In genomic region chr1:221741971-221742554, GRCh38 we compare ENCODE assay signal across 1 cellular context.
TF ChIP-seq lines count a peak whose summit lies in the region.

Gene DUSP10, minus strand, starts transcription at chr1:221742089. Its CDS starts 2,345 bp downstream, at chr1:221739744.

TF ChIP-seq in K562, 482 proteins besides CTCF, POLR2A, EP300 and RAD21 (continued from another document):
- TF ChIP-seq HDAC3 (IDR thresholded peaks at IDR 0.05; ENCODE audit: borderline replicate concordance, partially characterized antibody) = no peak
- TF ChIP-seq NCOR1 (IDR thresholded peaks at IDR 0.05) = no peak; the same call in 1 of the 2 replicates
- peak; percentile 98 for TF ChIP-seq NFYB (IDR thresholded peaks at IDR 0.05; ENCODE audit: extremely low read depth, insufficient read length)
- no peak for TF ChIP-seq HNRNPLL (IDR thresholded peaks at IDR 0.05; ENCODE audit: low read depth, low read length, poor library complexity, severe bottlenecking)
- no peak for TF ChIP-seq ZNF408 (CRISPR knock-in tag; IDR thresholded peaks at IDR 0.05; ENCODE audit: low read depth)
- peak; percentile 53; the same call in 1 of the 2 replicates for TF ChIP-seq TCF7L2 (IDR thresholded peaks at IDR 0.05; ENCODE audit: low read depth, low read length)
- no peak for TF ChIP-seq NR2C2 (CRISPR knock-in tag; IDR thresholded peaks at IDR 0.05)
- no peak for TF ChIP-seq NR2C2 (tag; IDR thresholded peaks at IDR 0.05)
- peak; percentile 11 for TF ChIP-seq DACH1 (IDR thresholded peaks at IDR 0.05; ENCODE audit: partially characterized antibody)
- TF ChIP-seq MYC (IDR thresholded peaks at IDR 0.05; ENCODE audit: low read depth, low read length) = 0 out of 2 replicates have a peak, but pooled peaks have one; percentile 1
- TF ChIP-seq MYC (CRISPR knock-in tag; IDR thresholded peaks at IDR 0.05; ENCODE audit: borderline replicate concordance, low read depth) = no peak
- no peak for TF ChIP-seq XRCC4 (IDR thresholded peaks at IDR 0.05; ENCODE audit: extremely low read depth, insufficient read depth, insufficient read length)
- no peak; a peak in 1 of 4 replicates for TF ChIP-seq KDM4B (IDR thresholded peaks at IDR 0.05; ENCODE audit: borderline replicate concordance in 2 of 2, low read depth in 1 of 2)
- peak; percentile 38; the same call in 1 of the 2 replicates for TF ChIP-seq PML (IDR thresholded peaks at IDR 0.05; ENCODE audit: low read length)
- TF ChIP-seq ZNF174 (CRISPR knock-in tag; IDR thresholded peaks at IDR 0.05) = no peak
- peak; percentile 39; the same call in 1 of the 2 replicates for TF ChIP-seq ZNF239 (CRISPR knock-in tag; IDR thresholded peaks at IDR 0.05)
- no peak; the same call in 1 of the 2 replicates for TF ChIP-seq HLTF (IDR thresholded peaks at IDR 0.05)
- peak; percentile 90 for TF ChIP-seq MBD2 (IDR thresholded peaks at IDR 0.05; ENCODE audit: borderline replicate concordance, low read depth)
- no peak for TF ChIP-seq ZNF717 (CRISPR knock-in tag; IDR thresholded peaks at IDR 0.05)
- TF ChIP-seq CUX1 (CRISPR knock-in tag; IDR thresholded peaks at IDR 0.05) = no peak
- peak; percentile 46; the same call in 1 of the 2 replicates for TF ChIP-seq SMAD3 (CRISPR knock-in tag; conservative IDR thresholded peaks at IDR 0.05)
- TF ChIP-seq POLR2H (tag; IDR thresholded peaks at IDR 0.05; ENCODE audit: low read depth) = peak; percentile 75
- TF ChIP-seq ZBTB9 (CRISPR knock-in tag; IDR thresholded peaks at IDR 0.05) = peak; percentile 83; the same call in 1 of the 2 replicates
- TF ChIP-seq SRF (CRISPR knock-in tag; IDR thresholded peaks at IDR 0.05) = 0 out of 4 replicates have a peak, but pooled peaks of 1 of the 2 experiments have one; percentile 45
- TF ChIP-seq RBM22 (IDR thresholded peaks at IDR 0.05; ENCODE audit: low read depth, low read length, poor library complexity, severe bottlenecking) = no peak
- TF ChIP-seq STAT5B (CRISPR knock-in tag; IDR thresholded peaks at IDR 0.05) = no peak
- TF ChIP-seq REST (CRISPR knock-in tag; IDR thresholded peaks at IDR 0.05; ENCODE audit: low read depth) = 0 out of 2 replicates have a peak, but pooled peaks have one; percentile 32
- TF ChIP-seq TAF9B (IDR thresholded peaks at IDR 0.05; ENCODE audit: partially characterized antibody) = peak; percentile 74
- TF ChIP-seq ATF1 (CRISPR knock-in tag; IDR thresholded peaks at IDR 0.05) = no peak
- TF ChIP-seq ATF1 (tag; IDR thresholded peaks at IDR 0.05) = peak; percentile 93
- TF ChIP-seq BACH1 (tag; IDR thresholded peaks at IDR 0.05) = no peak
- TF ChIP-seq MTF1 (CRISPR knock-in tag; IDR thresholded peaks at IDR 0.05; ENCODE audit: borderline replicate concordance) = 0 out of 2 replicates have a peak, but pooled peaks have one; percentile 9
- TF ChIP-seq ZNF766 (CRISPR knock-in tag; conservative IDR thresholded peaks at IDR 0.05) = peak; percentile 87; the same call in 1 of the 2 replicates
- no peak for TF ChIP-seq SPI1 (IDR thresholded peaks at IDR 0.05; ENCODE audit: borderline replicate concordance, low read depth, low read length)
- TF ChIP-seq GTF2E2 (tag; IDR thresholded peaks at IDR 0.05) = 0 out of 2 replicates have a peak, but pooled peaks have one; percentile 72
- TF ChIP-seq CBX2 (IDR thresholded peaks at IDR 0.05; ENCODE audit: insufficient read depth, low read length, poor library complexity, severe bottlenecking) = no peak
- no peak for TF ChIP-seq ZNF354B (CRISPR knock-in tag; IDR thresholded peaks at IDR 0.05)
- peak; percentile 48; the same call in 1 of the 2 replicates for TF ChIP-seq RFX1 (IDR thresholded peaks at IDR 0.05)
- 0 out of 2 replicates have a peak, but pooled peaks have one; percentile 58 for TF ChIP-seq ZFP91 (CRISPR knock-in tag; IDR thresholded peaks at IDR 0.05)
- TF ChIP-seq SIN3A (IDR thresholded peaks at IDR 0.05; ENCODE audit: borderline replicate concordance in 2 of 2, control insufficient read depth in 1 of 2, low read depth in 2 of 2, low read length in 2 of 2) = 0 out of 4 replicates have a peak, but pooled peaks of 1 of the 2 experiments have one; percentile 61
- TF ChIP-seq ZNF165 (CRISPR knock-in tag; IDR thresholded peaks at IDR 0.05; ENCODE audit: borderline replicate concordance) = peak; percentile 83; the same call in 1 of the 2 replicates
- TF ChIP-seq TOE1 (IDR thresholded peaks at IDR 0.05; ENCODE audit: borderline replicate concordance) = peak; percentile 4; the same call in 1 of the 2 replicates
- no peak for TF ChIP-seq TOE1 (CRISPR knock-in tag; IDR thresholded peaks at IDR 0.05; ENCODE audit: borderline replicate concordance, low read depth)
- TF ChIP-seq JUN (IDR thresholded peaks at IDR 0.05; ENCODE audit: borderline replicate concordance, low read depth, low read length) = peak; percentile 85
- 0 out of 2 replicates have a peak, but pooled peaks have one; percentile 50 for TF ChIP-seq JUN (CRISPR knock-in tag; IDR thresholded peaks at IDR 0.05; ENCODE audit: borderline replicate concordance)
- no peak for TF ChIP-seq KAT7 (CRISPR knock-in tag; IDR thresholded peaks at IDR 0.05; ENCODE audit: borderline replicate concordance)
- TF ChIP-seq BCOR (IDR thresholded peaks at IDR 0.05) = peak; percentile 33
- no peak for TF ChIP-seq ATF2 (CRISPR knock-in tag; IDR thresholded peaks at IDR 0.05)
- peak; percentile 44 for TF ChIP-seq TAF1 (IDR thresholded peaks at IDR 0.05; ENCODE audit: control insufficient read depth, extremely low read depth, insufficient read depth, low read length, severe bottlenecking)
- no peak for TF ChIP-seq ZNF3 (CRISPR knock-in tag; IDR thresholded peaks at IDR 0.05)
- no peak; the same call in none of the 2 replicates for TF ChIP-seq POLR2AphosphoS5 (IDR thresholded peaks at IDR 0.05; ENCODE audit: control insufficient read depth, insufficient read depth, low read depth, low read length)
- TF ChIP-seq MXI1 (IDR thresholded peaks at IDR 0.05; ENCODE audit: low read depth, low read length) = 0 out of 2 replicates have a peak, but pooled peaks have one; percentile 32
- TF ChIP-seq CBX5 (IDR thresholded peaks at IDR 0.05; ENCODE audit: borderline replicate concordance, low read depth) = 0 out of 2 replicates have a peak, but pooled peaks have one; percentile 46
- TF ChIP-seq SUPT5H (IDR thresholded peaks at IDR 0.05) = peak; percentile 77; the same call in 1 of the 2 replicates
- peak; percentile 78 for TF ChIP-seq CXXC5 (CRISPR knock-in tag; IDR thresholded peaks at IDR 0.05)
- TF ChIP-seq HEY1 (CRISPR knock-in tag; IDR thresholded peaks at IDR 0.05; ENCODE audit: borderline replicate concordance) = peak; percentile 77; the same call in 1 of the 2 replicates
- 0 out of 2 replicates have a peak, but pooled peaks have one; percentile 11 for TF ChIP-seq DIDO1 (tag; IDR thresholded peaks at IDR 0.05; ENCODE audit: low read depth)
- TF ChIP-seq NR3C1 (CRISPR knock-in tag; IDR thresholded peaks at IDR 0.05) = no peak
- TF ChIP-seq HSF4 (CRISPR knock-in tag; IDR thresholded peaks at IDR 0.05; ENCODE audit: borderline replicate concordance) = no peak
- TF ChIP-seq ZNF668 (CRISPR knock-in tag; IDR thresholded peaks at IDR 0.05) = no peak
TF ChIP-seq in K562: peak in this region for 111.
